Comparison of ENCODE assay signal across 17 cellular contexts in the genomic region with DNA sequence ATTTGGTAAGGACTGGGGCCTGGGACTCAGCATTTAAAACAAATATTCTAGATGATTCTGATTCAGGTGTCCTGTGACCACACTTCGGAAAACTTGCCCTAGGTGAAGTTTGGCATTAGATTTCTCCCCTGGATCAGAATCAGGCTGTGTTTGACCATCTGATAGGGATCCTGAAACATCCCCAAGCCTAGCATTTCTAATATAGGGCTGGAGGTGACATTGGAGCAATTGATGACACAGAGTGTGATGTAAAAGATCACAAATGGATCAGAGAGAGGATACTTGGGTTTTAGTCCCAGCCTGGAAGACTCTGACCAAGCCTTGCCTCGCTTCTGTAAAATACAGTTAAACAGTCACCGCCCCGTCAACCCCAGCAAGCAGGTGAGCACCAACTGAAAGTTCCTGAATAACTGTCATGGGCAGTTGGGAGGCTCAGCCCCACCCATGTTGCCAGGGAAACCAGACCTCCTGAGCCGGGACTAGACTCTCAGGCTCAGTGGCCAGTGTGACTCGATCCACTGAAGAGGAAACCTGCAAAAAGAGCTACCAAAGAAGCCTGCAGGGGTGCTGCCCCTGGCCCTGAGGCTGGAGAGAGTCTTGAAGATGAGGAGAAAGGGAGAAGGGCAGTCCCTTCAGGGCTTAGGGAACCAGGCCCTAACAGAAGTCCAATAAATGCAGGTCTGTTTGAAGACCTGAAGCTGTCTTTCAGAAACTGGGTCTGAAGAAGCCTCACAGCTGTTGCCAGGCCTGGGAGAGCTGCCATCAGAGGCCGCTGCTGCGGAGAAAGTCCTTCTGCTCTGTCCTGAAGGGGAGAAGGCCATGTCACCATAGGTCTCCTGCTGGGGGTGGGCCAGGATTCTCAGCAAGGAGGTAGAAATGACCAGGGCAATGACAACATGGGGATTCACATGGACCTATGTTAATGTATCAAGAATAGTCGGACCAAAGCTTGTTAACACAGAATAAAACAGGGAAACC.
DNase-seq lines count a peak whose midpoint lies in the region; ATAC-seq and TF ChIP-seq lines count a peak whose summit lies in the region.
"Had no signal": no experiment of that assay in that cellular context is flagged by ENCODE, and none has a peak within 500 bp of the region (broad histone marks: within the 10 kb centered on the region; RNA-seq: fewer than 3 reads in every experiment).

No MANE protein-coding gene starts in this region.

- H3K4me3 ChIP-seq in AG04450 (ENCODE audit: low read depth, low read length) (no peak overlapping the region), GM23248 (no peak overlapping the region)
- H3K4me3 ChIP-seq: skin epidermis had no signal

- H3K79me2 ChIP-seq in GM23248 (ENCODE audit: insufficient read depth) = no peaks in the 10 kb centered on the region

- 75 to 77% methylated on average over 9 of the region's 9 CpGs for WGBS in GM23248 (ENCODE audit: low coverage in 1 of 2, low lambda C conversion rate in 2 of 2, missing lambda C conversion rate in 2 of 2), 2 experiments

- H3K27ac ChIP-seq in AG04450 (ENCODE audit: low read depth, low read length) (no peak overlapping the region), GM23248 (no peak overlapping the region)
- H3K27ac ChIP-seq: skin epidermis had no signal

- H3K4me1 ChIP-seq in GM23248 (ENCODE audit: insufficient read depth) = peaks cover 6% of the 10 kb centered on the region; the same call in 1 of the 2 replicates

- H3K9me2 ChIP-seq in GM23248 (ENCODE audit: insufficient read depth) = no peaks in the 10 kb centered on the region

- no peak overlapping the region for H2AFZ ChIP-seq in GM23248

- no peaks in the 10 kb centered on the region for H3K27me3 ChIP-seq in AG04450 (ENCODE audit: control insufficient read depth, insufficient read depth, low read length)
- H3K27me3 ChIP-seq in GM23248 (replicated peaks; ENCODE audit: insufficient read depth) = no peaks in the 10 kb centered on the region

- H3K9me3 ChIP-seq in AG04450 (ENCODE audit: control insufficient read depth, insufficient read depth, low read length) (no peaks in the 10 kb centered on the region), GM23248 (ENCODE audit: low read depth) (no peaks in the 10 kb centered on the region)

- in situ Hi-C loops in GM23248 (cut with MboI) = no loop called here

- no peaks in the 10 kb centered on the region for H4K20me1 ChIP-seq in GM23248 (ENCODE audit: insufficient read depth)

- 0 out of 2 replicates have a peak, but pooled peaks cover 3% of the 10 kb centered on the region for H3F3A ChIP-seq in GM23248 (ENCODE audit: insufficient read depth)

- ATAC-seq in HG02678 (IDR thresholded peaks at IDR 0.05; ENCODE audit: unreplicated experiment) = no peak
- ATAC-seq: activated naive CD8-positive, alpha-beta T cell treated with anti-CD3 and anti-CD28 coated beads, Interleukin-2, amount 50 U/mL, for 24 hours; left lobe of liver had no signal

- peak; percentile 13 for TF ChIP-seq CTCF in AG04450 (IDR thresholded peaks at IDR 0.05; ENCODE audit: low read depth, low read length)

- CTCF ChIA-PET in AG04450 (lab: Charles Lee) = no interaction called here

- H3K9ac ChIP-seq in GM23248 = no peak overlapping the region

- POLR2A ChIA-PET in AG04450 (lab: Yijun Ruan, JAX) = no interaction called here

- H3K4me2 ChIP-seq in GM23248 (ENCODE audit: unreplicated experiment) = no peak overlapping the region

- DNase-seq in AG04450 (ENCODE audit: low read depth, low spot score) (no peak), GM23248 (peak; percentile 22), RPMI8226 (peak; percentile 4), left kidney (ENCODE audit: low read depth, low spot score) (peak; percentile 60), NCI-H1436 (lab: John Stamatoyannopoulos, UW) (no peak), NOMO-1 treated with dmso at 0.1 percent for 144 hours (lab: John Stamatoyannopoulos, UW; ENCODE audit: unreplicated experiment) (no peak)
- no peak for DNase-seq in effector CD4-positive, alpha-beta T cell
- DNase-seq: activated CD4-positive, alpha-beta T cell treated with anti-CD3 and anti-CD28 coated beads for 1 hour; activated naive CD8-positive, alpha-beta T cell treated with anti-CD3 and anti-CD28 coated beads, Interleukin-2, amount 50 U/mL, for 24 hours; MV-4-11; NCI-H2081; NCI-H510A; stimulated activated CD4-positive, alpha-beta T cell treated with anti-CD3 and anti-CD28 coated beads, Interleukin-4, amount 100 ng/mL, for 24 hours; T-helper 9 cell had no signal

- no peaks in the 10 kb centered on the region for H3K36me3 ChIP-seq in GM23248 (ENCODE audit: low read depth)

Comparison
In these comparisons a context has a peak if more than half of its experiments do, and no peak if none do; other contexts are left out.
1. DNase-seq: peak in GM23248 (single experiment), RPMI8226 (single experiment) and left kidney (single experiment); none in AG04450 (single experiment), NCI-H1436 (single experiment), effector CD4-positive, alpha-beta T cell (single experiment) and NOMO-1 treated with dmso at 0.1 percent for 144 hours (single experiment).